In the genomic region with DNA sequence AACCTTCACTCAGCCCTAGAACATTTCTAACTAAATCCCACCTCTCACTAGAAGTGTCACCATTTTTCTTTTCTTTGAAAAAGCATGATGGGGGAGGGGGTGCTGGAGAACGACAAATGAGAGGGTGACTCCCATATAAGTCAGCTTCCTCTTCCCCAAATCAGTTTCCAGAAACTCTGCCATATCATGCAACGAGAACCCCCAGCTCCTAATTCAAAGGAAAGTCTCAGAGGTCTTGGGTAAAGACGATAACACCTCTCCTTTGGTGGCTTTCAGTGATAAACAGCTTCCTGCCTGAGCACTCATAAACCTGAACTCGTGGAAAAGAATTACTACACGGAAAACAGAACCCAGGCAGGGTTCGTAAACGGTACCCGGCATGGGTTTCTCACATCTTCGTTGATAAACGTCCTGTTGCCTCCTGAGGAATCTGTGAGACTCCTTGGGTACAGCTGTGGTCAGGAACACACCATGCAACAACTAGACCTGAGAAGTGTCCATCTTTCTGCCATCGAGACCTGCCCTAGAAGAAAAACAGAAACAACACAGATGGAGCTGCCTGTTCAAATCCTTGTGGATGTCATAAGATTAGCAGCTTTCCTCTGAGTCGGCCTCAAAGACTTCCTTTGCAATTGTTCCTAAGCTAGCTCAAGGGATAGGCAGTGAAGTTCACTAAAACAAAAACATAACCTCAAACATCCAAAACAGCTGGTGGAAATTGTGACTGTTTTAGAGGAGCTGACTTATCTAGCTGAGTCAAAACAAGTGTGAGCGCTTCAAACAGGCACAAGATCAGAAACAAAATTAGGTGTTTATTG, we compare ENCODE assay signal across 9 cellular contexts.
A peak's percentile ranks its signal among the peaks of the same experiment; 100 is the strongest.
DNase-seq lines count a peak whose midpoint lies in the region; TF ChIP-seq lines count a peak whose summit lies in the region.
"Had no signal": no experiment of that assay in that cellular context is flagged by ENCODE, and none has a peak within 500 bp of the region (broad histone marks: within the 10 kb centered on the region; RNA-seq: fewer than 3 reads in every experiment).

No MANE protein-coding gene starts in this region.

- no peaks in the 10 kb centered on the region for H3K27me3 ChIP-seq in vagina
- no peaks in the 10 kb centered on the region for H3K27me3 ChIP-seq in stomach
- H3K27me3 ChIP-seq in Peyer's patch: no peaks in the 10 kb centered on the region

- peaks cover 20% of the 10 kb centered on the region for H3K4me1 Mint-ChIP-seq in activated T-cell treated with anti-CD3 and anti-CD28 coated beads, Interleukin-2, amount 50 U/mL, for 24 hours (ENCODE audit: low read depth)

- H3K4me1 ChIP-seq in vagina (no peaks in the 10 kb centered on the region), stomach (peaks cover 0 to 7% (median 0%) of the 10 kb centered on the region in 4 donors), Peyer's patch (no peaks in the 10 kb centered on the region)

- TF ChIP-seq CTCF in vagina (IDR thresholded peaks at IDR 0.05): no peak
- TF ChIP-seq CTCF in stomach (IDR thresholded peaks at IDR 0.05): no peak
- no peak for TF ChIP-seq CTCF in Peyer's patch (IDR thresholded peaks at IDR 0.05)

- no peak for TF ChIP-seq POLR2A in vagina (IDR thresholded peaks at IDR 0.05)
- no peak for TF ChIP-seq POLR2A in stomach (IDR thresholded peaks at IDR 0.05)
- TF ChIP-seq POLR2A in Peyer's patch (IDR thresholded peaks at IDR 0.05): no peak

- H3K4me3 ChIP-seq in vagina (no peak overlapping the region), stomach (no peak overlapping the region), Peyer's patch (no peak overlapping the region)

- H3K9me3 ChIP-seq in vagina: no peaks in the 10 kb centered on the region
- H3K9me3 ChIP-seq in stomach: no peaks in the 10 kb centered on the region
- no peaks in the 10 kb centered on the region for H3K9me3 ChIP-seq in Peyer's patch

- no peaks in the 10 kb centered on the region for H3K36me3 Mint-ChIP-seq in activated T-cell treated with anti-CD3 and anti-CD28 coated beads, Interleukin-2, amount 50 U/mL, for 24 hours (ENCODE audit: low read depth)

- H3K27ac Mint-ChIP-seq in activated T-cell treated with anti-CD3 and anti-CD28 coated beads, Interleukin-2, amount 50 U/mL, for 24 hours: peak overlapping the region; percentile 97

- peak overlapping the region; percentile 53 for H3K27ac ChIP-seq in vagina
- H3K27ac ChIP-seq in stomach: peak overlapping the region in 2 of 5 donors; percentile 48 to 55
- peak overlapping the region in 2 of 4 donors; percentile 29 to 41 for H3K27ac ChIP-seq in Peyer's patch

- peaks cover 2% of the 10 kb centered on the region for H3K9me3 Mint-ChIP-seq in activated T-cell treated with anti-CD3 and anti-CD28 coated beads, Interleukin-2, amount 50 U/mL, for 24 hours

- 56 to 76% (median 73%) methylated on average over 13 of the region's 13 CpGs for WGBS in stomach, 5 donors

- H3K27me3 Mint-ChIP-seq in activated T-cell treated with anti-CD3 and anti-CD28 coated beads, Interleukin-2, amount 50 U/mL, for 24 hours: no peaks in the 10 kb centered on the region

- H3K4me3 Mint-ChIP-seq in activated T-cell treated with anti-CD3 and anti-CD28 coated beads, Interleukin-2, amount 50 U/mL, for 24 hours: peak overlapping the region; percentile 64

- peak; percentile 57 for DNase-seq in stimulated activated CD4-positive, alpha-beta T cell treated with anti-CD3 and anti-CD28 coated beads, Interleukin-15, amount 100 ng/mL, for 24 hours
- no peak for DNase-seq in stimulated activated CD4-positive, alpha-beta T cell treated with anti-CD3 and anti-CD28 coated beads, Interleukin-12 subunit alpha, Interleukin-12 subunit beta, amount 100 ng/mL, for 4 hours
- peak; percentile 58 for DNase-seq in activated T-cell treated with anti-CD3 and anti-CD28 coated beads, Interleukin-2, amount 50 U/mL, for 24 hours
- peak; percentile 20 for DNase-seq in foreskin melanocyte
- no peak for DNase-seq in vagina (ENCODE audit: extremely low spot score in 2 of 2)
- DNase-seq in COLO829 (ENCODE audit: low spot score): no peak
- no peak for DNase-seq in stomach
- no peak for DNase-seq in Peyer's patch
- DNase-seq: activated gamma-delta T cell treated with Interleukin-2 at 50 U/mL for 16 hours had no signal

- H3K36me3 ChIP-seq in vagina: no peaks in the 10 kb centered on the region
- no peaks in the 10 kb centered on the region for H3K36me3 ChIP-seq in stomach
- H3K36me3 ChIP-seq in Peyer's patch: no peaks in the 10 kb centered on the region

- no peak for TF ChIP-seq EP300 in stomach (IDR thresholded peaks at IDR 0.05)

- intact Hi-C loops in vagina (cut with DNase I) (no loop called here), stomach (cut with DNase I; ENCODE audit: low total_unique reads) (no loop called here)

Comparison
In these comparisons a context has a peak if more than half of its experiments do, and no peak if none do; other contexts are left out.
1. DNase-seq: peak in stimulated activated CD4-positive, alpha-beta T cell treated with anti-CD3 and anti-CD28 coated beads, Interleukin-15, amount 100 ng/mL, for 24 hours (single experiment), activated T-cell treated with anti-CD3 and anti-CD28 coated beads, Interleukin-2, amount 50 U/mL, for 24 hours (single experiment) and foreskin melanocyte (single experiment); none in stimulated activated CD4-positive, alpha-beta T cell treated with anti-CD3 and anti-CD28 coated beads, Interleukin-12 subunit alpha, Interleukin-12 subunit beta, amount 100 ng/mL, for 4 hours (single experiment), vagina (0 of 2), COLO829 (single experiment), stomach (single experiment) and Peyer's patch (0 of 3).